Comparison of ENCODE assay signal across 13 cellular contexts in the genomic region with DNA sequence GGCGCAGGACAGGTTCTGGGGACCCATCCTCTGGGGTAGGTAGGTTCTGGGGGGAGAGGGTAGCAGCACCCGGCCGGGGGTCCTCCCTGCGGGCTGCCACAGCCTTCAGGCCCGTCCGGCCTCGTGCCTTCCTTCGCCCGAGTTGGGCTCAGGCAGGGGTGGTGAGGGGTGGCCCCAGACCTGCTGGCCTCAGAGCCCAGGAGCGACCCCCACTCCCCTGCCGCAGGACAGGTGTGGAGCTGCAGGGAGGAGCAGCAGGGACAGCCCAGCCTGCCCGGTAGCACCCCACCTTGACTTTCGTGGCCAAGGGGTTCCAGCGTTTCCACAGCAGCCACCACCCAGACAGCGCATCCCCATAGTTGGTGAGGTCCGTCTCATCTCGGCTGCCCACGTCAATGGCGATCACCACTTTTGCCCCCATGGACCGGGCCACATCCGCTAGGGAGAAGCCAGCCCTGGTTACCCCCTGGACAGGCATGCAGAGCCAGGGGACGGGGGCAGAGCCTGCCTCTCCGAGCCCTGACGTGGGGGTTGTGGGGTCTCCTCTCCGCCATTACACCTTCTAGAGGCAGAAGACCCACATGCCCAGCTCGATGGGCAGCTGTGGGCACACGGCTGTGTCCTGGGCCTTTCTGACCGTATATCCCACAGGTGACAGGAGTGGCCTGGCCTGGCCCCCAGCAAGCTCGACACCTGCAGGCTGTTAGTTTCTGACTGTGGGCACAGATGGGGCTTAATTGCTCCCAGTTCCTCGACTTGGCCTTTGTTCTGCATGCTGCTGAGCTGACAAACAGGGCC. TPM values are rescaled to one million over a fixed set of nuclear protein-coding genes. Genes with fewer than 3 reads are reported as not detected.
A peak's percentile ranks its signal among the peaks of the same experiment; 100 is the strongest.
DNase-seq lines count a peak whose midpoint lies in the region; ATAC-seq, FAIRE-seq and TF ChIP-seq lines count a peak whose summit lies in the region.
"Had no signal": no experiment of that assay in that cellular context is flagged by ENCODE, and none has a peak within 500 bp of the region (broad histone marks: within the 10 kb centered on the region; RNA-seq: fewer than 3 reads in every experiment).

No MANE protein-coding gene starts in this region.

- peak overlapping the region; percentile 70 to 87 for H3K27ac Mint-ChIP-seq in natural killer cell
- H3K27ac Mint-ChIP-seq in natural killer cell treated with Interleukin-12 subunit alpha and Interleukin-12 subunit beta and Interleukin-15 and Interleukin-18, amount 100 ng/mL, for 72 hours: no peak overlapping the region
- H3K27ac Mint-ChIP-seq: mesothelial cell of epicardium had no signal

- in situ Hi-C loops in HAP-1 (cut with MboI; ENCODE audit: low sequenced_read_pairs): no loop called here

- intact Hi-C loops in natural killer cell (cut with micrococcal nuclease): loop anchor here (5.0 kb wide), 1 partner anchor 40 kb away; a partner anchor contains a TSS
- intact Hi-C loops in OCI-LY7 (cut with micrococcal nuclease; ENCODE audit: unreplicated experiment): no loop called here
- intact Hi-C loops in aorta (cut with DNase I): no loop called here
- intact Hi-C loops in lower lobe of right lung (cut with DNase I): no loop called here

- 91 to 93% methylated on average over 30 of the region's 30 CpGs for WGBS in aorta, 2 donors

- no peak for DNase-seq in natural killer cell
- no peak for DNase-seq in natural killer cell treated with Interleukin-12 subunit alpha and Interleukin-12 subunit beta and Interleukin-15 and Interleukin-18, amount 100 ng/mL, for 72 hours (ENCODE audit: low spot score)
- DNase-seq in OCI-LY7 (ENCODE audit: low spot score): no peak
- peak; percentile 48 to 74 for DNase-seq in aorta
- DNase-seq in HTR-8/SVneo (ENCODE audit: insufficient read length, low spot score): no peak
- DNase-seq in HAP-1 (ENCODE audit: low spot score in 2 of 2): no peak
- DNase-seq in lower lobe of right lung: no peak
- DNase-seq: T1000 had no signal

- POLR2A ChIA-PET in OCI-LY7 (lab: Charles Lee): interaction anchor here (1.2 kb wide), 1 partner anchor 40 kb away, joined by 3 read pairs; no protein-coding TSS in a partner anchor

- no peak overlapping the region for H3K9ac ChIP-seq in iPS-15b (ENCODE audit: low read depth, low read length)

- peak overlapping the region; percentile 42 for H3K4me3 ChIP-seq in OCI-LY7 (ENCODE audit: low read depth, low read length, poor library complexity, severe bottlenecking)
- peak overlapping the region; percentile 39 for H3K4me3 ChIP-seq in iPS-15b (ENCODE audit: low read depth, low read length)
- no peak overlapping the region for H3K4me3 ChIP-seq in aorta (ENCODE audit: low read length in 2 of 2)
- H3K4me3 ChIP-seq in HAP-1: no peak overlapping the region
- H3K4me3 ChIP-seq in lower lobe of right lung: no peak overlapping the region

- H3K9me3 ChIP-seq in OCI-LY7 (ENCODE audit: low read length) (no peaks in the 10 kb centered on the region), iPS-15b (ENCODE audit: control insufficient read depth, insufficient read depth, low read length) (no peaks in the 10 kb centered on the region), aorta (ENCODE audit: control insufficient read depth, low read length) (no peaks in the 10 kb centered on the region), HAP-1 (peaks cover 2% of the 10 kb centered on the region; the same call in 1 of the 2 replicates), lower lobe of right lung (no peaks in the 10 kb centered on the region)
- H3K9me3 ChIP-seq: esophagus muscularis mucosa had no signal

- no peaks in the 10 kb centered on the region for H3K9me2 ChIP-seq in OCI-LY7 (ENCODE audit: insufficient read depth, low read length)

- H3K4me1 ChIP-seq in OCI-LY7 (ENCODE audit: insufficient read depth, low read length, poor library complexity, severe bottlenecking) (peaks cover 34% of the 10 kb centered on the region), iPS-15b (ENCODE audit: control insufficient read depth, insufficient read depth, low read length) (no peaks in the 10 kb centered on the region), aorta (ENCODE audit: control insufficient read depth in 1 of 2, insufficient read depth in 2 of 2, low read length in 2 of 2) (no peaks in the 10 kb centered on the region), HAP-1 (peaks cover 5% of the 10 kb centered on the region), lower lobe of right lung (peaks cover 16% of the 10 kb centered on the region)

- H3K27me3 Mint-ChIP-seq in natural killer cell (ENCODE audit: low read depth in 2 of 2): no peaks in the 10 kb centered on the region
- H3K27me3 Mint-ChIP-seq in natural killer cell treated with Interleukin-12 subunit alpha and Interleukin-12 subunit beta and Interleukin-15 and Interleukin-18, amount 100 ng/mL, for 72 hours: no peaks in the 10 kb centered on the region

- H3K27me3 ChIP-seq in iPS-15b (ENCODE audit: control insufficient read depth, insufficient read depth, low read length) (peaks cover 5% of the 10 kb centered on the region), aorta (ENCODE audit: control insufficient read depth in 1 of 2, insufficient read depth in 2 of 2, low read length in 1 of 2) (no peaks in the 10 kb centered on the region), HAP-1 (ENCODE audit: low read depth) (no peaks in the 10 kb centered on the region), lower lobe of right lung (ENCODE audit: low read depth) (no peaks in the 10 kb centered on the region)
- H3K27me3 ChIP-seq: esophagus muscularis mucosa had no signal

- H3K4me2 ChIP-seq in OCI-LY7 (ENCODE audit: low read length): peak overlapping the region; percentile 53

- no peak for ATAC-seq in natural killer cell
- no peak for ATAC-seq in natural killer cell treated with Interleukin-12 subunit alpha and Interleukin-12 subunit beta and Interleukin-15 and Interleukin-18, amount 100 ng/mL, for 72 hours
- ATAC-seq in aorta (ENCODE audit: low FRiP score): no peak
- ATAC-seq in lower lobe of right lung: no peak

- H3K4me1 Mint-ChIP-seq in natural killer cell: peaks cover 0 to 35% of the 10 kb centered on the region in 2 donors
- H3K4me1 Mint-ChIP-seq in natural killer cell treated with Interleukin-12 subunit alpha and Interleukin-12 subunit beta and Interleukin-15 and Interleukin-18, amount 100 ng/mL, for 72 hours (ENCODE audit: low read depth in 2 of 2): peaks cover 0 to 4% of the 10 kb centered on the region in 2 donors

- no peaks in the 10 kb centered on the region for H3K36me3 Mint-ChIP-seq in natural killer cell
- H3K36me3 Mint-ChIP-seq in natural killer cell treated with Interleukin-12 subunit alpha and Interleukin-12 subunit beta and Interleukin-15 and Interleukin-18, amount 100 ng/mL, for 72 hours: no peaks in the 10 kb centered on the region
- H3K36me3 Mint-ChIP-seq: mesothelial cell of epicardium had no signal

- CTCF ChIA-PET in OCI-LY7 (lab: Charles Lee; ENCODE audit: unreplicated experiment): no interaction called here

- no peak overlapping the region for H3K4me3 Mint-ChIP-seq in natural killer cell
- no peak overlapping the region for H3K4me3 Mint-ChIP-seq in natural killer cell treated with Interleukin-12 subunit alpha and Interleukin-12 subunit beta and Interleukin-15 and Interleukin-18, amount 100 ng/mL, for 72 hours
- H3K4me3 Mint-ChIP-seq: mesothelial cell of epicardium had no signal

- H4K20me1 ChIP-seq in OCI-LY7 (ENCODE audit: insufficient read depth, low read length): no peaks in the 10 kb centered on the region

- H3K36me3 ChIP-seq in OCI-LY7 (ENCODE audit: insufficient read depth, low read length): no peaks in the 10 kb centered on the region
- H3K36me3 ChIP-seq in iPS-15b (ENCODE audit: control insufficient read depth, insufficient read depth, low read length): peaks cover under 1% of the 10 kb centered on the region
- no peaks in the 10 kb centered on the region for H3K36me3 ChIP-seq in aorta (ENCODE audit: control insufficient read depth in 1 of 2, insufficient read depth in 2 of 2, low read length in 1 of 2)
- peaks cover 3% of the 10 kb centered on the region for H3K36me3 ChIP-seq in HAP-1 (replicated peaks)
- H3K36me3 ChIP-seq in lower lobe of right lung: no peaks in the 10 kb centered on the region

- no TSS peak for BruUV-seq in OCI-LY7 (replicated peaks; lab: Mats Ljungman, UMichigan)

- H2AFZ ChIP-seq in OCI-LY7 (ENCODE audit: low read length): peak overlapping the region; percentile 40; the same call in 1 of the 2 replicates

- TF ChIP-seq CTCF in natural killer cell (IDR thresholded peaks at IDR 0.05) (no peak), OCI-LY7 (conservative IDR thresholded peaks at IDR 0.05; ENCODE audit: low read length) (no peak), lower lobe of right lung (IDR thresholded peaks at IDR 0.05) (no peak)

- H3K27ac ChIP-seq in OCI-LY7 (ENCODE audit: low read depth, low read length, poor library complexity, severe bottlenecking): peak overlapping the region; percentile 54
- H3K27ac ChIP-seq in aorta (ENCODE audit: low read depth in 1 of 2, low read length in 2 of 2): no peak overlapping the region
- H3K27ac ChIP-seq in lower lobe of right lung: no peak overlapping the region
- H3K27ac ChIP-seq: esophagus muscularis mucosa, RWPE1 had no signal

- no peaks in the 10 kb centered on the region for H3K9me3 Mint-ChIP-seq in natural killer cell
- H3K9me3 Mint-ChIP-seq in natural killer cell treated with Interleukin-12 subunit alpha and Interleukin-12 subunit beta and Interleukin-15 and Interleukin-18, amount 100 ng/mL, for 72 hours: no peaks in the 10 kb centered on the region
- H3K9me3 Mint-ChIP-seq: mesothelial cell of epicardium had no signal

- no peak for FAIRE-seq in HTR-8/SVneo (lab: Jason Lieb, UNC)

- H3K79me2 ChIP-seq in OCI-LY7 (ENCODE audit: insufficient read depth, low read depth, low read length): no peaks in the 10 kb centered on the region

RNA-seq across cellular contexts. Expression of a gene that starts 3.5 kb away (rescaled TPM):
- total RNA-seq in natural killer cell (100 to 1,000 TPM in 1 of 3 donors, 10 to 100 TPM in 2; 78.1 to 111 (median 87.8) TPM), OCI-LY7 (2022) (29.0 and 29.8 TPM in 2 replicates), aorta (10 to 100 TPM; 76.8 to 78.2 TPM), lower lobe of right lung (20.7 TPM)
- 10 to 100 TPM; 17.1 to 36.4 TPM for total RNA-seq in natural killer cell treated with Interleukin-12 subunit alpha and Interleukin-12 subunit beta and Interleukin-15 and Interleukin-18, amount 100 ng/mL, for 72 hours
- total RNA-seq in OCI-LY7 (2014; rRNA removed; shearing (Covaris generic)): 15.8 and 20.3 TPM in 2 replicates
- polyA plus RNA-seq in aorta: 100 to 1,000 TPM in 1 of 2 donors, 10 to 100 TPM in 1; 75.5 to 154 TPM

RNA-seq across cellular contexts. Expression of a gene that starts 21.4 kb away (rescaled TPM):
- total RNA-seq in natural killer cell (not detected), OCI-LY7 (2022) (not detected in 2 replicates), aorta (not detected), lower lobe of right lung (0.15 TPM)
- total RNA-seq in natural killer cell treated with Interleukin-12 subunit alpha and Interleukin-12 subunit beta and Interleukin-15 and Interleukin-18, amount 100 ng/mL, for 72 hours: not detected
- total RNA-seq in OCI-LY7 (2014; rRNA removed; shearing (Covaris generic)): not detected in 2 replicates
- 1 to 10 TPM in 1 of 2 donors, not detected in 1; 3.1 TPM for polyA plus RNA-seq in aorta
- total RNA-seq: esophagus muscularis mucosa, subcutaneous adipose tissue had no signal

RNA-seq across cellular contexts. Expression of a gene that starts 39.4 kb away (rescaled TPM):
- total RNA-seq in natural killer cell (1 to 10 TPM; 4.7 to 10.0 (median 7.7) TPM), OCI-LY7 (2022) (not detected in 2 replicates), aorta (1 to 10 TPM; 4.1 to 8.5 TPM), lower lobe of right lung (6.9 TPM)
- under 1 TPM; 0.33 to 0.62 TPM for total RNA-seq in natural killer cell treated with Interleukin-12 subunit alpha and Interleukin-12 subunit beta and Interleukin-15 and Interleukin-18, amount 100 ng/mL, for 72 hours
- total RNA-seq in OCI-LY7 (2014; rRNA removed; shearing (Covaris generic)): not detected in 2 replicates
- polyA plus RNA-seq in aorta: 10 to 100 TPM in 1 of 2 donors, 1 to 10 TPM in 1; 2.9 to 12.6 TPM

RNA-seq across cellular contexts. Expression of a gene that starts 39.6 kb away (rescaled TPM):
- total RNA-seq in natural killer cell (10 to 100 TPM; 28.0 to 35.3 (median 29.6) TPM), OCI-LY7 (2022) (20.8 and 27.0 TPM in 2 replicates), aorta (10 to 100 TPM; 21.9 to 38.2 TPM), lower lobe of right lung (25.2 TPM)
- 1 to 10 TPM; 7.6 to 7.9 TPM for total RNA-seq in natural killer cell treated with Interleukin-12 subunit alpha and Interleukin-12 subunit beta and Interleukin-15 and Interleukin-18, amount 100 ng/mL, for 72 hours
- total RNA-seq in OCI-LY7 (2014; rRNA removed; shearing (Covaris generic)): 14.2 and 27.0 TPM in 2 replicates
- polyA plus RNA-seq in aorta: 10 to 100 TPM; 15.9 to 96.8 TPM

Comparison
In these comparisons a context has a peak if more than half of its experiments do, and no peak if none do; other contexts are left out.
1. H3K27ac Mint-ChIP-seq: peak in natural killer cell (2 of 2); none in natural killer cell treated with Interleukin-12 subunit alpha and Interleukin-12 subunit beta and Interleukin-15 and Interleukin-18, amount 100 ng/mL, for 72 hours (0 of 2).
2. DNase-seq: peak in aorta (2 of 2); none in natural killer cell (single experiment), natural killer cell treated with Interleukin-12 subunit alpha and Interleukin-12 subunit beta and Interleukin-15 and Interleukin-18, amount 100 ng/mL, for 72 hours (single experiment), OCI-LY7 (single experiment), HTR-8/SVneo (single experiment), HAP-1 (0 of 2) and lower lobe of right lung (single experiment).
3. H3K4me3 ChIP-seq: peak in OCI-LY7 (single experiment) and iPS-15b (single experiment); none in aorta (0 of 2), HAP-1 (single experiment) and lower lobe of right lung (single experiment).